In genomic region chr13:40985596-40986327, GRCh38 we compare ENCODE assay signal across 9 cellular contexts. TPM values are rescaled to one million over a fixed set of nuclear protein-coding genes. Genes with fewer than 3 reads are reported as not detected.
DNase-seq lines count a peak whose midpoint lies in the region; ATAC-seq and TF ChIP-seq lines count a peak whose summit lies in the region.
"Had no signal": no experiment of that assay in that cellular context is flagged by ENCODE, and none has a peak within 500 bp of the region (broad histone marks: within the 10 kb centered on the region; RNA-seq: fewer than 3 reads in every experiment).

No MANE protein-coding gene starts in this region.

- H3K4me1 ChIP-seq in body of pancreas (peaks cover 87% of the 10 kb centered on the region), mucosa of stomach (ENCODE audit: control insufficient read depth, insufficient read depth, low read length) (peaks cover 36% of the 10 kb centered on the region), Caco-2 (peaks cover 7% of the 10 kb centered on the region; the same call in 1 of the 2 replicates)

- H3K27me3 Mint-ChIP-seq in activated naive CD4-positive, alpha-beta T cell treated with anti-CD3 and anti-CD28 coated beads for 36 hours (ENCODE audit: low read depth): no peaks in the 10 kb centered on the region
- no peaks in the 10 kb centered on the region for H3K27me3 Mint-ChIP-seq in type B pancreatic cell
- H3K27me3 Mint-ChIP-seq in Caco-2 (ENCODE audit: insufficient read depth, unreplicated experiment): no peaks in the 10 kb centered on the region

- H3K9me3 ChIP-seq in body of pancreas (no peaks in the 10 kb centered on the region), mucosa of stomach (ENCODE audit: control insufficient read depth, low read length) (no peaks in the 10 kb centered on the region), Caco-2 (no peaks in the 10 kb centered on the region)

- peak overlapping the region; percentile 65 to 85 (median 76) for H3K27ac ChIP-seq in body of pancreas

- peaks cover 68% of the 10 kb centered on the region for H3K4me1 Mint-ChIP-seq in activated naive CD4-positive, alpha-beta T cell treated with anti-CD3 and anti-CD28 coated beads for 36 hours (ENCODE audit: low read depth)
- H3K4me1 Mint-ChIP-seq in type B pancreatic cell (ENCODE audit: unreplicated experiment) (peaks cover 22% of the 10 kb centered on the region), Caco-2 (ENCODE audit: low read depth, unreplicated experiment) (peaks cover 30% of the 10 kb centered on the region)

- ATAC-seq in body of pancreas: peak; percentile 7

- no peaks in the 10 kb centered on the region for H3K9me3 Mint-ChIP-seq in activated naive CD4-positive, alpha-beta T cell treated with anti-CD3 and anti-CD28 coated beads for 36 hours
- H3K9me3 Mint-ChIP-seq in type B pancreatic cell (no peaks in the 10 kb centered on the region), Caco-2 (ENCODE audit: unreplicated experiment) (no peaks in the 10 kb centered on the region)

- POLR2A ChIA-PET in GM10248 (lab: Yijun Ruan, JAX) (interaction anchor here (0.7 kb wide), 1 partner anchor 20 kb away, joined by 3 read pairs; no protein-coding TSS in a partner anchor), Caco-2 (lab: Charles Lee) (interaction anchor here (0.5 kb wide), 1 partner anchor 1547 kb away, joined by 3 read pairs; no protein-coding TSS in a partner anchor)

- peak overlapping the region; percentile 100 for H3K27ac Mint-ChIP-seq in activated naive CD4-positive, alpha-beta T cell treated with anti-CD3 and anti-CD28 coated beads for 36 hours
- H3K27ac Mint-ChIP-seq in type B pancreatic cell (peak overlapping the region; percentile 65), Caco-2 (ENCODE audit: unreplicated experiment) (no peak overlapping the region)

- H3K36me3 ChIP-seq in body of pancreas (replicated peaks in 1 of 2; ENCODE audit: insufficient read depth in 1 of 2, low read depth in 2 of 2): no peaks in the 10 kb centered on the region
- no peaks in the 10 kb centered on the region for H3K36me3 ChIP-seq in mucosa of stomach (ENCODE audit: control insufficient read depth, insufficient read depth, low read length)
- no peaks in the 10 kb centered on the region for H3K36me3 ChIP-seq in Caco-2 (ENCODE audit: control insufficient read depth, insufficient read depth, low read length)

- peak overlapping the region; percentile 75 for H3K4me3 Mint-ChIP-seq in activated naive CD4-positive, alpha-beta T cell treated with anti-CD3 and anti-CD28 coated beads for 36 hours
- H3K4me3 Mint-ChIP-seq in type B pancreatic cell: peak overlapping the region; percentile 47
- H3K4me3 Mint-ChIP-seq in Caco-2 (ENCODE audit: unreplicated experiment): no peak overlapping the region

- 26 to 31% methylated on average over 5 of the region's 5 CpGs for WGBS in body of pancreas, 2 donors

- H3K9ac ChIP-seq in mucosa of stomach (ENCODE audit: low read length): peak overlapping the region; percentile 8

- intact Hi-C loops in activated naive CD4-positive, alpha-beta T cell treated with anti-CD3 and anti-CD28 coated beads for 36 hours (cut with micrococcal nuclease): loop anchor here (1.0 to 10.0 kb wide), 2 partner anchors 10 to 881 kb away; no protein-coding TSS in a partner anchor
- intact Hi-C loops in body of pancreas (cut with DNase I) (loop anchor here (10.0 kb wide), 1 partner anchor 69 kb away; no protein-coding TSS in a partner anchor), Caco-2 (cut with micrococcal nuclease; ENCODE audit: unreplicated experiment) (no loop called here)

- TF ChIP-seq POLR2A in body of pancreas (IDR thresholded peaks at IDR 0.05): no peak

- BruUV-seq in Caco-2 (replicated peaks; lab: Mats Ljungman, UMichigan): no TSS peak

- TF ChIP-seq CTCF in body of pancreas (IDR thresholded peaks at IDR 0.05) (no peak), type B pancreatic cell (conservative IDR thresholded peaks at IDR 0.05) (no peak), GM10248 (IDR thresholded peaks at IDR 0.05; ENCODE audit: control extremely low read depth, extremely low read depth, low read depth, missing control alignments) (no peak), Caco-2 (IDR thresholded peaks at IDR 0.05; ENCODE audit: insufficient read depth in 1 of 2, low read depth in 1 of 2, low read length in 1 of 2, severe bottlenecking in 1 of 2, unreplicated experiment in 1 of 2) (no peak)

- DNase-seq in activated naive CD4-positive, alpha-beta T cell treated with anti-CD3 and anti-CD28 coated beads for 36 hours: no peak
- no peak for DNase-seq in activated naive CD4-positive, alpha-beta T cell (lab: John Stamatoyannopoulos, UW)
- DNase-seq in body of pancreas (no peak), type B pancreatic cell (ENCODE audit: extremely low spot score, unreplicated experiment) (no peak), GM10248 (ENCODE audit: extremely low spot score) (no peak), Caco-2 (no peak)
- no peak for DNase-seq in stimulated activated CD4-positive, alpha-beta T cell treated with anti-CD3 and anti-CD28 coated beads, Interleukin-12 subunit alpha, Interleukin-12 subunit beta, amount 100 ng/mL, for 4 hours
- DNase-seq: activated CD4-positive, CD25-positive, alpha-beta regulatory T cell treated with anti-CD3 and anti-CD28 coated beads, Interleukin-2, amount 50 U/mL, for 72 hours had no signal

- CTCF ChIA-PET in activated naive CD4-positive, alpha-beta T cell treated with anti-CD3 and anti-CD28 coated beads for 36 hours (lab: Charles Lee): interaction anchor here (0.6 to 1.6 kb wide), 4 partner anchors 12 to 74 kb away, joined by 3 to 5 read pairs (median 4); no protein-coding TSS in a partner anchor
- CTCF ChIA-PET in GM10248 (lab: Yijun Ruan, JAX): interaction anchor here (0.8 to 3.3 kb wide), 13 partner anchors 9 to 74 kb away, joined by 3 to 23 read pairs (median 3); partner anchors contain the start of gene ELF1
- CTCF ChIA-PET in Caco-2 (lab: Charles Lee): interaction anchor here (1.7 kb wide), 1 partner anchor 11 kb away, joined by 5 read pairs; no protein-coding TSS in a partner anchor

- H3K36me3 Mint-ChIP-seq in activated naive CD4-positive, alpha-beta T cell treated with anti-CD3 and anti-CD28 coated beads for 36 hours (ENCODE audit: low read depth): peaks cover 9% of the 10 kb centered on the region
- H3K36me3 Mint-ChIP-seq in type B pancreatic cell: no peaks in the 10 kb centered on the region
- H3K36me3 Mint-ChIP-seq in Caco-2 (ENCODE audit: insufficient read depth, unreplicated experiment): peaks cover 27% of the 10 kb centered on the region

- no peak overlapping the region for H3K4me3 ChIP-seq in body of pancreas
- no peak overlapping the region for H3K4me3 ChIP-seq in mucosa of stomach (ENCODE audit: low read length)
- no peak overlapping the region for H3K4me3 ChIP-seq in Caco-2 (ENCODE audit: low read depth, low read length)

- H3K27me3 ChIP-seq in body of pancreas: no peaks in the 10 kb centered on the region
- no peaks in the 10 kb centered on the region for H3K27me3 ChIP-seq in mucosa of stomach (ENCODE audit: control insufficient read depth, insufficient read depth, low read length)
- no peaks in the 10 kb centered on the region for H3K27me3 ChIP-seq in Caco-2 (replicated peaks; ENCODE audit: control insufficient read depth, insufficient read depth, low read length)

RNA-seq across cellular contexts. Expression of gene ELF1, which starts 33.4 kb away (rescaled TPM):
- total RNA-seq in activated naive CD4-positive, alpha-beta T cell treated with anti-CD3 and anti-CD28 coated beads for 36 hours: 10 to 100 TPM; 61.7 to 62.3 TPM
- 10 to 100 TPM; 40.5 to 61.7 TPM for total RNA-seq in body of pancreas
- total RNA-seq in type B pancreatic cell (ENCODE audit: low replicate concordance): 47.4 and 97.2 TPM in 2 replicates
- total RNA-seq in Caco-2 (2022): 108 and 116 TPM in 2 replicates
